ENCODE assay signal across 8 cellular contexts in genomic region chr16:14003119-14003570, GRCh38.
DNase-seq lines count a peak whose midpoint lies in the region; ATAC-seq, FAIRE-seq and TF ChIP-seq lines count a peak whose summit lies in the region.

No MANE protein-coding gene starts in this region.

- peaks cover 6 to 15% of the 10 kb centered on the region in 2 donors for H3K4me1 ChIP-seq in muscle layer of duodenum (ENCODE audit: control insufficient read depth in 1 of 2, insufficient read depth in 2 of 2, low read length in 2 of 2)

- H3K4me3 ChIP-seq in fibroblast of mammary gland (ENCODE audit: control insufficient read depth, low read depth, low read length) (peak overlapping the region; percentile 35), muscle layer of duodenum (ENCODE audit: low read depth in 1 of 2, low read length in 2 of 2) (peak overlapping the region; percentile 10 to 54)

- TF ChIP-seq CTCF in fibroblast of mammary gland (conservative IDR thresholded peaks at IDR 0.05; ENCODE audit: control insufficient read depth, insufficient read depth, low read depth, low read length) = peak; percentile 3

- H3K9me3 ChIP-seq in muscle layer of duodenum (ENCODE audit: control insufficient read depth in 1 of 2, low read length in 2 of 2) = no peaks in the 10 kb centered on the region

- ATAC-seq in stimulated activated naive CD8-positive, alpha-beta T cell treated with anti-CD3 and anti-CD28 coated beads, Interleukin-15, Interleukin-2, amounts not matched to agents 100 U/mL and 50 U/mL, for 24 hours = no peak
- no peak for ATAC-seq in GM21423 (IDR thresholded peaks at IDR 0.05; ENCODE audit: unreplicated experiment)
- no peak for ATAC-seq in GM18520 (IDR thresholded peaks at IDR 0.05; ENCODE audit: unreplicated experiment)

- no peak for FAIRE-seq in H54 (lab: Jason Lieb, UNC)

- DNase-seq in H54 (ENCODE audit: insufficient read length, low spot score) = peak; percentile 13
- DNase-seq in SK-N-DZ (ENCODE audit: low spot score) = peak; percentile 82
- peak; percentile 84 for DNase-seq in fibroblast of mammary gland (ENCODE audit: low read depth)
- DNase-seq in stimulated activated naive CD8-positive, alpha-beta T cell treated with anti-CD3 and anti-CD28 coated beads, Interleukin-15, Interleukin-2, amounts not matched to agents 100 U/mL and 50 U/mL, for 24 hours = no peak
- DNase-seq in NCI-H2196 (lab: John Stamatoyannopoulos, UW; ENCODE audit: unreplicated experiment) = no peak

- no peak for TF ChIP-seq POLR2A in H54 (IDR thresholded peaks at IDR 0.05; ENCODE audit: low read depth, low read length)

- H3K36me3 ChIP-seq in muscle layer of duodenum (ENCODE audit: control insufficient read depth in 1 of 2, insufficient read depth in 2 of 2, low read length in 2 of 2) = no peaks in the 10 kb centered on the region

- H3K27me3 ChIP-seq in muscle layer of duodenum (ENCODE audit: low read depth, low read length) = no peaks in the 10 kb centered on the region

- H3K27ac ChIP-seq in muscle layer of duodenum (ENCODE audit: low read length) = no peak overlapping the region

Comparison
In these comparisons a context has a peak if more than half of its experiments do, and no peak if none do; other contexts are left out.
1. DNase-seq: peak in H54 (single experiment), SK-N-DZ (single experiment) and fibroblast of mammary gland (single experiment); none in stimulated activated naive CD8-positive, alpha-beta T cell treated with anti-CD3 and anti-CD28 coated beads, Interleukin-15, Interleukin-2, amounts not matched to agents 100 U/mL and 50 U/mL, for 24 hours (single experiment) and NCI-H2196 (single experiment).